ENCODE assay signal across 8 cellular contexts in genomic region chr4:70838400-70838971, GRCh38. TPM values are rescaled to one million over a fixed set of nuclear protein-coding genes. Genes with fewer than 3 reads are reported as not detected.
A peak's percentile ranks its signal among the peaks of the same experiment; 100 is the strongest.
DNase-seq lines count a peak whose midpoint lies in the region; ATAC-seq, FAIRE-seq and TF ChIP-seq lines count a peak whose summit lies in the region.

No MANE protein-coding gene starts in this region.

- TF ChIP-seq POLR2A in esophagus squamous epithelium (IDR thresholded peaks at IDR 0.05) (no peak), prostate gland (IDR thresholded peaks at IDR 0.05) (no peak)

- H3K9me3 ChIP-seq in esophagus squamous epithelium (no peaks in the 10 kb centered on the region), prostate gland (no peaks in the 10 kb centered on the region)

- WGBS in esophagus squamous epithelium, 2 donors: 3 to 4% methylated on average over 7 to 11 of the region's 11 CpGs
- 3% methylated on average over 8 of the region's 11 CpGs for WGBS in prostate gland

- H3K36me3 ChIP-seq in esophagus squamous epithelium (peaks cover 0 to 25% (median 3%) of the 10 kb centered on the region in 3 donors), prostate gland (no peaks in the 10 kb centered on the region)

- intact Hi-C loops in esophagus squamous epithelium (cut with DNase I): no loop called here
- intact Hi-C loops in prostate gland (cut with DNase I): loop anchor here (2.0 to 10.0 kb wide), 2 partner anchors 154 kb away; partner anchors contain the start of genes DCK and UTP3

- H3K27ac ChIP-seq in esophagus squamous epithelium (peak overlapping the region; percentile 91 to 99 (median 94)), prostate gland (peak overlapping the region; percentile 86 to 89)

- peak overlapping the region; percentile 76 to 100 (median 87) for H3K4me3 ChIP-seq in esophagus squamous epithelium
- H3K4me3 ChIP-seq in prostate gland: peak overlapping the region; percentile 89 to 90

- H3K4me1 ChIP-seq in esophagus squamous epithelium (peaks cover 0 to 53% (median 15%) of the 10 kb centered on the region in 3 donors), prostate gland (replicated peaks) (no peaks in the 10 kb centered on the region)

- FAIRE-seq in D721Med (lab: Jason Lieb, UNC): no peak

- ATAC-seq in GM21786 (IDR thresholded peaks at IDR 0.05; ENCODE audit: unreplicated experiment): no peak

- H3K27me3 ChIP-seq in esophagus squamous epithelium (no peaks in the 10 kb centered on the region), prostate gland (replicated peaks; ENCODE audit: insufficient read depth) (no peaks in the 10 kb centered on the region)

- TF ChIP-seq CTCF in esophagus squamous epithelium (IDR thresholded peaks at IDR 0.05): no peak
- TF ChIP-seq CTCF in prostate gland (IDR thresholded peaks at IDR 0.05): no peak
- no peak for TF ChIP-seq CTCF in D721Med (IDR thresholded peaks at IDR 0.05; ENCODE audit: insufficient read depth, missing control alignments)

- DNase-seq in NCI-H748 (lab: John Stamatoyannopoulos, UW; ENCODE audit: unreplicated experiment): peak; percentile 6
- DNase-seq in NCI-H748 treated with DMSO at 0.1 percent for 48 hours (lab: John Stamatoyannopoulos, UW): no peak
- DNase-seq in SK-N-DZ (ENCODE audit: low spot score): peak; percentile 58
- DNase-seq in esophagus squamous epithelium (lab: John Stamatoyannopoulos, UW): no peak
- no peak for DNase-seq in prostate gland (ENCODE audit: low spot score)
- DNase-seq in D721Med (ENCODE audit: insufficient read length, low spot score): no peak
- DNase-seq in amygdala (lab: John Stamatoyannopoulos, UW): no peak

RNA-seq across cellular contexts. Expression of gene GRSF1, which starts 1.2 kb away (rescaled TPM):
- polyA plus RNA-seq in SK-N-DZ (2014; cell fraction: cytosol; rRNA removed): 84.2 and 85.1 TPM in 2 replicates
- 69.0 and 70.7 TPM in 2 replicates for polyA plus RNA-seq in SK-N-DZ (2014; cell fraction: nucleus; rRNA removed)
- total RNA-seq in esophagus squamous epithelium: 10 to 100 TPM; 33.4 to 59.5 (median 54.0) TPM
- 10 to 100 TPM; 56.6 to 58.3 TPM for total RNA-seq in prostate gland

Comparison
In these comparisons a context has a peak if more than half of its experiments do, and no peak if none do; other contexts are left out.
1. DNase-seq: peak in NCI-H748 (single experiment) and SK-N-DZ (single experiment); none in NCI-H748 treated with DMSO at 0.1 percent for 48 hours (single experiment), esophagus squamous epithelium (single experiment), prostate gland (single experiment), D721Med (single experiment) and amygdala (0 of 56).